1 cellular context compared by ENCODE assay signal in the genomic region with DNA sequence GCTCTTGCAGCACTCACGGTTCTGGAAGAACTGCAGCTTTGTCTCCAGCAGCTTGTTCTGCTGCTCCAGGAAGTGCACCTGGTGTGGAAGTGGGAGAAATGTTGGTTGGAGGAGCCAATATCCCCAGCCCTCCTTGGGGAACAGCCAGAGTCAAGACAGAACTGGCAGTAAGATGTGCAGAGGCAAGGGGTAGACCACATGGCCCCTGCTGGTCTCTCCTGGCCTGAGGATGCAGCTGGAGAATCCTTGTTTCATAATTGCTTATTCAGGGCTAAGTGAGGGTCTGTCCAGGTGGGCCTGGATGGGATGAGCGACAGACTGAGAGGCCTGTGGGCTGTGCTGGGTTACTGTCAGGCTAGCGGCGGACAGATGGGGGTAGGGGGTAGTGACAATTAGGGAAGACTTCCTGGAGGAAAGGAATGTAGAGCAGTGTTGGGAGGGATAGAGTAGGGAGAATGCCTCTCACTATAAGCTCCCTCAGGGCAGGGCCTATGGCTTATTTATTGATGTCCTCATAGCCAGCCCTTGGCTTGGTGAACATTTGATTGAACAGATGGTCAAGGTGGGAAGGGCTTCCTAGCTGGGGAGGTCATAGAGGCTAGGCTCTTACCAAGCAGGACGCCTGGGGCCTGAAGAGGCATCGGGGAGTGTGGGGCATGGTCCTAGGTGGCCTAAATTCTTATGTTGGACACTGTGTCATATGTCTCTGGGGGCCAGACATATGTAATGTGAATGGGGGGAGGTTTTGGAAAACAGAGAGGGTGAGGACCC.
TF ChIP-seq lines count a peak whose summit lies in the region.

No MANE protein-coding gene starts in this region.

TF ChIP-seq in A549, 52 proteins besides CTCF, POLR2A, EP300 and RAD21 (continued from another document):
- TF ChIP-seq, protein P1, sequence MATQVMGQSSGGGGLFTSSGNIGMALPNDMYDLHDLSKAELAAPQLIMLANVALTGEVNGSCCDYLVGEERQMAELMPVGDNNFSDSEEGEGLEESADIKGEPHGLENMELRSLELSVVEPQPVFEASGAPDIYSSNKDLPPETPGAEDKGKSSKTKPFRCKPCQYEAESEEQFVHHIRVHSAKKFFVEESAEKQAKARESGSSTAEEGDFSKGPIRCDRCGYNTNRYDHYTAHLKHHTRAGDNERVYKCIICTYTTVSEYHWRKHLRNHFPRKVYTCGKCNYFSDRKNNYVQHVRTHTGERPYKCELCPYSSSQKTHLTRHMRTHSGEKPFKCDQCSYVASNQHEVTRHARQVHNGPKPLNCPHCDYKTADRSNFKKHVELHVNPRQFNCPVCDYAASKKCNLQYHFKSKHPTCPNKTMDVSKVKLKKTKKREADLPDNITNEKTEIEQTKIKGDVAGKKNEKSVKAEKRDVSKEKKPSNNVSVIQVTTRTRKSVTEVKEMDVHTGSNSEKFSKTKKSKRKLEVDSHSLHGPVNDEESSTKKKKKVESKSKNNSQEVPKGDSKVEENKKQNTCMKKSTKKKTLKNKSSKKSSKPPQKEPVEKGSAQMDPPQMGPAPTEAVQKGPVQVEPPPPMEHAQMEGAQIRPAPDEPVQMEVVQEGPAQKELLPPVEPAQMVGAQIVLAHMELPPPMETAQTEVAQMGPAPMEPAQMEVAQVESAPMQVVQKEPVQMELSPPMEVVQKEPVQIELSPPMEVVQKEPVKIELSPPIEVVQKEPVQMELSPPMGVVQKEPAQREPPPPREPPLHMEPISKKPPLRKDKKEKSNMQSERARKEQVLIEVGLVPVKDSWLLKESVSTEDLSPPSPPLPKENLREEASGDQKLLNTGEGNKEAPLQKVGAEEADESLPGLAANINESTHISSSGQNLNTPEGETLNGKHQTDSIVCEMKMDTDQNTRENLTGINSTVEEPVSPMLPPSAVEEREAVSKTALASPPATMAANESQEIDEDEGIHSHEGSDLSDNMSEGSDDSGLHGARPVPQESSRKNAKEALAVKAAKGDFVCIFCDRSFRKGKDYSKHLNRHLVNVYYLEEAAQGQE (IDR thresholded peaks at IDR 0.05): no peak; the same call in 1 of the 2 replicates
- peak; percentile 86; the same call in 1 of the 2 replicates for TF ChIP-seq EHF (CRISPR knock-in tag; IDR thresholded peaks at IDR 0.05)
- peak; percentile 32 for TF ChIP-seq CHD2 (IDR thresholded peaks at IDR 0.05; ENCODE audit: low read length, partially characterized antibody)
- TF ChIP-seq FOXS1 (CRISPR knock-in tag; IDR thresholded peaks at IDR 0.05): no peak
- TF ChIP-seq, protein P2, sequence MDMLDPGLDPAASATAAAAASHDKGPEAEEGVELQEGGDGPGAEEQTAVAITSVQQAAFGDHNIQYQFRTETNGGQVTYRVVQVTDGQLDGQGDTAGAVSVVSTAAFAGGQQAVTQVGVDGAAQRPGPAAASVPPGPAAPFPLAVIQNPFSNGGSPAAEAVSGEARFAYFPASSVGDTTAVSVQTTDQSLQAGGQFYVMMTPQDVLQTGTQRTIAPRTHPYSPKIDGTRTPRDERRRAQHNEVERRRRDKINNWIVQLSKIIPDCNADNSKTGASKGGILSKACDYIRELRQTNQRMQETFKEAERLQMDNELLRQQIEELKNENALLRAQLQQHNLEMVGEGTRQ (IDR thresholded peaks at IDR 0.05): no peak
- no peak for TF ChIP-seq ZFP36 (IDR thresholded peaks at IDR 0.05; ENCODE audit: borderline replicate concordance, partially characterized antibody)
- TF ChIP-seq RCOR1 (IDR thresholded peaks at IDR 0.05; ENCODE audit: low read depth, low read length): no peak
- TF ChIP-seq PHF8 (IDR thresholded peaks at IDR 0.05; ENCODE audit: borderline replicate concordance, low read depth): no peak
- TF ChIP-seq HOXB5 (CRISPR knock-in tag; IDR thresholded peaks at IDR 0.05): peak; percentile 62; the same call in 1 of the 2 replicates
- TF ChIP-seq, protein P3, sequence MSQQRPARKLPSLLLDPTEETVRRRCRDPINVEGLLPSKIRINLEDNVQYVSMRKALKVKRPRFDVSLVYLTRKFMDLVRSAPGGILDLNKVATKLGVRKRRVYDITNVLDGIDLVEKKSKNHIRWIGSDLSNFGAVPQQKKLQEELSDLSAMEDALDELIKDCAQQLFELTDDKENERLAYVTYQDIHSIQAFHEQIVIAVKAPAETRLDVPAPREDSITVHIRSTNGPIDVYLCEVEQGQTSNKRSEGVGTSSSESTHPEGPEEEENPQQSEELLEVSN (IDR thresholded peaks at IDR 0.05; ENCODE audit: borderline replicate concordance, low read depth): peak; percentile 29; the same call in 1 of the 2 replicates
- TF ChIP-seq ZNF302 (CRISPR knock-in tag; IDR thresholded peaks at IDR 0.05): no peak
- no peak for TF ChIP-seq JUNB (IDR thresholded peaks at IDR 0.05)
- no peak for TF ChIP-seq SMC3 (IDR thresholded peaks at IDR 0.05)
- no peak for TF ChIP-seq KDM1A (IDR thresholded peaks at IDR 0.05; ENCODE audit: low read depth)
- peak; percentile 89; the same call in 1 of the 2 replicates for TF ChIP-seq TP53 (CRISPR knock-in tag; IDR thresholded peaks at IDR 0.05)
- no peak for TF ChIP-seq SREBF2 (IDR thresholded peaks at IDR 0.05)
- no peak for TF ChIP-seq HEYL (CRISPR knock-in tag; IDR thresholded peaks at IDR 0.05)
- no peak for TF ChIP-seq RNF2 (IDR thresholded peaks at IDR 0.05; ENCODE audit: borderline replicate concordance, low read depth)
- peak; percentile 98 for TF ChIP-seq FOSB (CRISPR knock-in tag; IDR thresholded peaks at IDR 0.05)
- TF ChIP-seq MAZ (IDR thresholded peaks at IDR 0.05; ENCODE audit: borderline replicate concordance, low read depth, low read length): no peak
- peak; percentile 93 for TF ChIP-seq RARB (CRISPR knock-in tag; IDR thresholded peaks at IDR 0.05)
- TF ChIP-seq CHD4 (IDR thresholded peaks at IDR 0.05; ENCODE audit: borderline replicate concordance): no peak
- no peak for TF ChIP-seq ZC3H11A (IDR thresholded peaks at IDR 0.05)
- peak; percentile 59 for TF ChIP-seq MAFK (IDR thresholded peaks at IDR 0.05; ENCODE audit: partially characterized antibody)
- no peak for TF ChIP-seq FOSL2 (IDR thresholded peaks at IDR 0.05)
- peak; percentile 44; the same call in 1 of the 2 replicates for TF ChIP-seq FOSL2 (CRISPR knock-in tag; IDR thresholded peaks at IDR 0.05)
- TF ChIP-seq HOXA7 (CRISPR knock-in tag; IDR thresholded peaks at IDR 0.05): peak; percentile 98
- no peak for TF ChIP-seq ESRRA (IDR thresholded peaks at IDR 0.05; ENCODE audit: borderline replicate concordance, low read length)
- TF ChIP-seq EHMT2 (IDR thresholded peaks at IDR 0.05; ENCODE audit: low read depth): no peak
- TF ChIP-seq NPAS2 (CRISPR knock-in tag; IDR thresholded peaks at IDR 0.05; ENCODE audit: borderline replicate concordance): no peak
- TF ChIP-seq, protein P4, sequence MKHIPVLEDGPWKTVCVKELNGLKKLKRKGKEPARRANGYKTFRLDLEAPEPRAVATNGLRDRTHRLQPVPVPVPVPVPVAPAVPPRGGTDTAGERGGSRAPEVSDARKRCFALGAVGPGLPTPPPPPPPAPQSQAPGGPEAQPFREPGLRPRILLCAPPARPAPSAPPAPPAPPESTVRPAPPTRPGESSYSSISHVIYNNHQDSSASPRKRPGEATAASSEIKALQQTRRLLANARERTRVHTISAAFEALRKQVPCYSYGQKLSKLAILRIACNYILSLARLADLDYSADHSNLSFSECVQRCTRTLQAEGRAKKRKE (CRISPR knock-in tag; IDR thresholded peaks at IDR 0.05; ENCODE audit: low read depth): peak; percentile 87
- TF ChIP-seq, protein P5, sequence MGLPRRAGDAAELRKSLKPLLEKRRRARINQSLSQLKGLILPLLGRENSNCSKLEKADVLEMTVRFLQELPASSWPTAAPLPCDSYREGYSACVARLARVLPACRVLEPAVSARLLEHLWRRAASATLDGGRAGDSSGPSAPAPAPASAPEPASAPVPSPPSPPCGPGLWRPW (IDR thresholded peaks at IDR 0.05): no peak
- no peak for TF ChIP-seq NR3C1 (IDR thresholded peaks at IDR 0.05)
- 0 out of 2 replicates have a peak, but pooled peaks have one; percentile 9 for TF ChIP-seq ZSCAN20 (CRISPR knock-in tag; IDR thresholded peaks at IDR 0.05)
- TF ChIP-seq, protein P6, sequence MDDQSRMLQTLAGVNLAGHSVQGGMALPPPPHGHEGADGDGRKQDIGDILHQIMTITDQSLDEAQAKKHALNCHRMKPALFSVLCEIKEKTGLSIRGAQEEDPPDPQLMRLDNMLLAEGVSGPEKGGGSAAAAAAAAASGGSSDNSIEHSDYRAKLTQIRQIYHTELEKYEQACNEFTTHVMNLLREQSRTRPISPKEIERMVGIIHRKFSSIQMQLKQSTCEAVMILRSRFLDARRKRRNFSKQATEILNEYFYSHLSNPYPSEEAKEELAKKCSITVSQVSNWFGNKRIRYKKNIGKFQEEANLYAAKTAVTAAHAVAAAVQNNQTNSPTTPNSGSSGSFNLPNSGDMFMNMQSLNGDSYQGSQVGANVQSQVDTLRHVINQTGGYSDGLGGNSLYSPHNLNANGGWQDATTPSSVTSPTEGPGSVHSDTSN (IDR thresholded peaks at IDR 0.05): peak; percentile 47
- TF ChIP-seq GATA3 (IDR thresholded peaks at IDR 0.05; ENCODE audit: borderline replicate concordance): no peak
TF ChIP-seq in A549: peak in this region for 16.
